Comparison of ENCODE assay signal across 21 cellular contexts in genomic region chr11:62580959-62581715, GRCh38. TPM values are rescaled to one million over a fixed set of nuclear protein-coding genes. Genes with fewer than 3 reads are reported as not detected.
DNase-seq lines count a peak whose midpoint lies in the region; ATAC-seq and TF ChIP-seq lines count a peak whose summit lies in the region.
"Had no signal": no experiment of that assay in that cellular context is flagged by ENCODE, and none has a peak within 500 bp of the region (broad histone marks: within the 10 kb centered on the region; RNA-seq: fewer than 3 reads in every experiment).

No MANE protein-coding gene starts in this region.

- no peak for TF ChIP-seq POLR2A in spleen (IDR thresholded peaks at IDR 0.05)
- TF ChIP-seq POLR2A in erythroblast (IDR thresholded peaks at IDR 0.05; ENCODE audit: low read length) = no peak

- no peaks in the 10 kb centered on the region for H3K9me3 Mint-ChIP-seq in activated naive CD4-positive, alpha-beta T cell treated with anti-CD3 and anti-CD28 coated beads, Interleukin-2, amount 50 U/mL, for 72 hours
- no peaks in the 10 kb centered on the region for H3K9me3 Mint-ChIP-seq in activated naive CD8-positive, alpha-beta T cell treated with anti-CD3 and anti-CD28 coated beads, Interleukin-2, amount 10 ng/mL, durations not matched to agents 7 days and 5 days
- H3K9me3 Mint-ChIP-seq in glutamatergic neuron (ENCODE audit: unreplicated experiment) = peaks cover 1% of the 10 kb centered on the region
- H3K9me3 Mint-ChIP-seq: CD4-positive, alpha-beta T cell had no signal

- H3K4me3 Mint-ChIP-seq in activated naive CD8-positive, alpha-beta T cell treated with anti-CD3 and anti-CD28 coated beads, Interleukin-2, amount 10 ng/mL, durations not matched to agents 7 days and 5 days = no peak overlapping the region
- no peak overlapping the region for H3K4me3 Mint-ChIP-seq in glutamatergic neuron (ENCODE audit: unreplicated experiment)
- H3K4me3 Mint-ChIP-seq: CD4-positive, alpha-beta T cell had no signal

- WGBS in spleen, 5 donors = 88 to 97% (median 93%) methylated on average over 11 to 18 of the region's 18 CpGs

- POLR2A ChIA-PET in activated naive CD8-positive, alpha-beta T cell treated with anti-CD3 and anti-CD28 coated beads, Interleukin-2, amount 10 ng/mL, durations not matched to agents 7 days and 5 days (lab: Charles Lee) = interaction anchor here (0.6 to 4.8 kb wide), 4 partner anchors 10 to 157 kb away, joined by 3 to 35 read pairs (median 4); partner anchors contain the start of gene TUT1

- DNase-seq in activated naive CD4-positive, alpha-beta T cell treated with anti-CD3 and anti-CD28 coated beads, Interleukin-2, amount 50 U/mL, for 72 hours (ENCODE audit: low spot score in 2 of 2) = no peak
- DNase-seq in activated naive CD4-positive, alpha-beta T cell treated with Interleukin-2 at 50 U/mL for 16 hours = no peak
- DNase-seq in activated naive CD8-positive, alpha-beta T cell treated with anti-CD3 and anti-CD28 coated beads, Interleukin-2, amount 10 ng/mL, durations not matched to agents 7 days and 5 days = no peak
- DNase-seq in glutamatergic neuron = no peak
- DNase-seq in spleen = peak; percentile 66
- DNase-seq in tibial artery = no peak
- DNase-seq in Kasumi-1 (lab: John Stamatoyannopoulos, UW) = no peak
- DNase-seq in erythroblast (lab: John Stamatoyannopoulos, UW) = no peak
- DNase-seq: Calu3; CD4-positive, alpha-beta T cell; KG1; MV-4-11; NCI-H187; NCI-H2107; NCI-H2227 treated with DMSO at 0.1 percent for 48 hours; NCI-H524; NCI-H82; OCI-M1; SHP77 treated with DMSO at 0.1 percent for 48 hours had no signal

- ATAC-seq in activated naive CD4-positive, alpha-beta T cell treated with anti-CD3 and anti-CD28 coated beads, Interleukin-2, amount 50 U/mL, for 72 hours = no peak
- ATAC-seq in activated naive CD8-positive, alpha-beta T cell treated with anti-CD3 and anti-CD28 coated beads, Interleukin-2, amount 10 ng/mL, durations not matched to agents 7 days and 5 days (ENCODE audit: low read depth) = no peak
- ATAC-seq: A549, GM12878 had no signal

- H3K27ac Mint-ChIP-seq in activated naive CD4-positive, alpha-beta T cell treated with anti-CD3 and anti-CD28 coated beads, Interleukin-2, amount 50 U/mL, for 72 hours = peak overlapping the region; percentile 9 to 82
- peak overlapping the region; percentile 49 for H3K27ac Mint-ChIP-seq in activated naive CD8-positive, alpha-beta T cell treated with anti-CD3 and anti-CD28 coated beads, Interleukin-2, amount 10 ng/mL, durations not matched to agents 7 days and 5 days
- H3K27ac Mint-ChIP-seq in glutamatergic neuron (ENCODE audit: unreplicated experiment) = peak overlapping the region; percentile 60
- H3K27ac Mint-ChIP-seq: CD4-positive, alpha-beta T cell had no signal

- H3K4me3 ChIP-seq in spleen (no peak overlapping the region), tibial artery (no peak overlapping the region)
- H3K4me3 ChIP-seq: A549, GM12878 had no signal

- peaks cover 2 to 26% (median 13%) of the 10 kb centered on the region in 6 donors for H3K4me1 ChIP-seq in spleen
- H3K4me1 ChIP-seq in tibial artery = no peaks in the 10 kb centered on the region
- H3K4me1 ChIP-seq: A549 had no signal

- peaks cover 0 to 5% of the 10 kb centered on the region in 2 donors for H3K36me3 Mint-ChIP-seq in activated naive CD4-positive, alpha-beta T cell treated with anti-CD3 and anti-CD28 coated beads, Interleukin-2, amount 50 U/mL, for 72 hours
- peaks cover 13% of the 10 kb centered on the region for H3K36me3 Mint-ChIP-seq in activated naive CD8-positive, alpha-beta T cell treated with anti-CD3 and anti-CD28 coated beads, Interleukin-2, amount 10 ng/mL, durations not matched to agents 7 days and 5 days
- H3K36me3 Mint-ChIP-seq in glutamatergic neuron (ENCODE audit: unreplicated experiment) = no peaks in the 10 kb centered on the region

- H3K4me1 Mint-ChIP-seq in activated naive CD8-positive, alpha-beta T cell treated with anti-CD3 and anti-CD28 coated beads, Interleukin-2, amount 10 ng/mL, durations not matched to agents 7 days and 5 days = peaks cover 4% of the 10 kb centered on the region
- H3K4me1 Mint-ChIP-seq in glutamatergic neuron (ENCODE audit: low read depth, unreplicated experiment) = no peaks in the 10 kb centered on the region

- H3K27me3 ChIP-seq in spleen (replicated peaks in 1 of 7) (no peaks in the 10 kb centered on the region), tibial artery (no peaks in the 10 kb centered on the region)

- H3K9me3 ChIP-seq in spleen = no peaks in the 10 kb centered on the region
- no peaks in the 10 kb centered on the region for H3K9me3 ChIP-seq in tibial artery
- H3K9me3 ChIP-seq: A549 had no signal

- intact Hi-C loops in spleen (cut with DNase I; ENCODE audit: low total_unique reads) (no loop called here), tibial artery (cut with DNase I; ENCODE audit: low total_unique reads) (no loop called here)

- no peaks in the 10 kb centered on the region for H3K27me3 Mint-ChIP-seq in activated naive CD8-positive, alpha-beta T cell treated with anti-CD3 and anti-CD28 coated beads, Interleukin-2, amount 10 ng/mL, durations not matched to agents 7 days and 5 days
- no peaks in the 10 kb centered on the region for H3K27me3 Mint-ChIP-seq in glutamatergic neuron (ENCODE audit: unreplicated experiment)
- H3K27me3 Mint-ChIP-seq: CD4-positive, alpha-beta T cell had no signal

- TF ChIP-seq CTCF in glutamatergic neuron (IDR thresholded peaks at IDR 0.05; ENCODE audit: partially characterized antibody, unreplicated experiment) (no peak), spleen (IDR thresholded peaks at IDR 0.05 in 8 of 11, conservative IDR thresholded peaks at IDR 0.05 in 3 of 11) (no peak), tibial artery (IDR thresholded peaks at IDR 0.05) (no peak)

- H3K36me3 ChIP-seq in spleen = peaks cover 0 to 98% (median 68%) of the 10 kb centered on the region in 6 donors
- peaks cover 20 to 87% (median 44%) of the 10 kb centered on the region in 3 donors for H3K36me3 ChIP-seq in tibial artery

- H3K27ac ChIP-seq in spleen (no peak overlapping the region), tibial artery (no peak overlapping the region)
- H3K27ac ChIP-seq: A549 had no signal

RNA-seq across cellular contexts. Expression of gene EEF1G, which starts 7.4 kb away (rescaled TPM):
- 1,000 to 10,000 TPM; 1,622 to 2,023 TPM for total RNA-seq in activated naive CD4-positive, alpha-beta T cell treated with anti-CD3 and anti-CD28 coated beads, Interleukin-2, amount 50 U/mL, for 72 hours
- 1,000 to 10,000 TPM; 1,132 to 1,152 TPM for total RNA-seq in activated naive CD8-positive, alpha-beta T cell treated with anti-CD3 and anti-CD28 coated beads, Interleukin-2, amount 10 ng/mL, durations not matched to agents 7 days and 5 days
- 928 TPM for total RNA-seq in glutamatergic neuron (ENCODE audit: unreplicated experiment)
- 1,000 to 10,000 TPM in 6 of 7 donors, 100 to 1,000 TPM in 1; 989 to 1,475 (median 1,270) TPM for total RNA-seq in spleen
- polyA plus RNA-seq in spleen = 1,000 to 10,000 TPM; 2,364 to 2,501 (median 2,474) TPM

RNA-seq across cellular contexts. Expression of gene TUT1, which starts 10.2 kb away (rescaled TPM):
- total RNA-seq in activated naive CD4-positive, alpha-beta T cell treated with anti-CD3 and anti-CD28 coated beads, Interleukin-2, amount 50 U/mL, for 72 hours = 10 to 100 TPM; 31.8 to 34.9 TPM
- 10 to 100 TPM; 27.2 to 38.2 TPM for total RNA-seq in activated naive CD8-positive, alpha-beta T cell treated with anti-CD3 and anti-CD28 coated beads, Interleukin-2, amount 10 ng/mL, durations not matched to agents 7 days and 5 days
- 29.7 TPM for total RNA-seq in glutamatergic neuron (ENCODE audit: unreplicated experiment)
- total RNA-seq in spleen = 10 to 100 TPM; 14.4 to 30.9 (median 20.1) TPM
- 10 to 100 TPM; 14.5 to 24.1 (median 16.1) TPM for polyA plus RNA-seq in spleen

RNA-seq across cellular contexts. Expression of gene MTA2, which starts 20.5 kb away (rescaled TPM):
- total RNA-seq in activated naive CD4-positive, alpha-beta T cell treated with anti-CD3 and anti-CD28 coated beads, Interleukin-2, amount 50 U/mL, for 72 hours = 100 to 1,000 TPM; 180 to 259 TPM
- 100 to 1,000 TPM; 231 to 233 TPM for total RNA-seq in activated naive CD8-positive, alpha-beta T cell treated with anti-CD3 and anti-CD28 coated beads, Interleukin-2, amount 10 ng/mL, durations not matched to agents 7 days and 5 days
- total RNA-seq in glutamatergic neuron (ENCODE audit: unreplicated experiment) (172 TPM), spleen (100 to 1,000 TPM; 102 to 154 (median 114) TPM)
- 10 to 100 TPM; 55.3 to 94.6 (median 58.5) TPM for polyA plus RNA-seq in spleen

RNA-seq across cellular contexts. Expression of gene EML3, which starts 31.4 kb away (rescaled TPM):
- 100 to 1,000 TPM; 104 to 141 TPM for total RNA-seq in activated naive CD4-positive, alpha-beta T cell treated with anti-CD3 and anti-CD28 coated beads, Interleukin-2, amount 50 U/mL, for 72 hours
- 100 to 1,000 TPM; 183 to 185 TPM for total RNA-seq in activated naive CD8-positive, alpha-beta T cell treated with anti-CD3 and anti-CD28 coated beads, Interleukin-2, amount 10 ng/mL, durations not matched to agents 7 days and 5 days
- total RNA-seq in glutamatergic neuron (ENCODE audit: unreplicated experiment) = 26.7 TPM
- total RNA-seq in spleen = 100 to 1,000 TPM in 5 of 7 donors, 10 to 100 TPM in 2; 46.7 to 159 (median 116) TPM
- 100 to 1,000 TPM in 1 of 3 donors, 10 to 100 TPM in 2; 51.0 to 116 (median 78.6) TPM for polyA plus RNA-seq in spleen

RNA-seq across cellular contexts. Expression of gene ROM1, which starts 31.9 kb away (rescaled TPM):
- total RNA-seq in activated naive CD4-positive, alpha-beta T cell treated with anti-CD3 and anti-CD28 coated beads, Interleukin-2, amount 50 U/mL, for 72 hours = 1 to 10 TPM; 1.1 to 1.9 TPM
- 1 to 10 TPM; 1.4 to 2.4 TPM for total RNA-seq in activated naive CD8-positive, alpha-beta T cell treated with anti-CD3 and anti-CD28 coated beads, Interleukin-2, amount 10 ng/mL, durations not matched to agents 7 days and 5 days
- total RNA-seq in glutamatergic neuron (ENCODE audit: unreplicated experiment) (1.3 TPM), spleen (1 to 10 TPM; 4.3 to 8.8 (median 5.6) TPM)
- 10 to 100 TPM in 1 of 3 donors, 1 to 10 TPM in 2; 4.2 to 15.0 (median 6.1) TPM for polyA plus RNA-seq in spleen
